8 cellular contexts compared by ENCODE assay signal in genomic region chr17:35808240-35808961, GRCh38. TPM values are rescaled to one million over a fixed set of nuclear protein-coding genes. Genes with fewer than 3 reads are reported as not detected.
A peak's percentile ranks its signal among the peaks of the same experiment; 100 is the strongest.
DNase-seq lines count a peak whose midpoint lies in the region; ATAC-seq and TF ChIP-seq lines count a peak whose summit lies in the region.

No MANE protein-coding gene starts in this region.

- H3K9ac ChIP-seq in BLaER1: peak overlapping the region; percentile 95
- peak overlapping the region; percentile 65; the same call in 1 of the 2 replicates for H3K9ac ChIP-seq in IMR-90 (ENCODE audit: low read depth, low read length)

- peak overlapping the region; percentile 42; the same call in 1 of the 2 replicates for H3K56ac ChIP-seq in IMR-90 (ENCODE audit: extremely low read depth, insufficient read depth, low read length)

- H3K4me2 ChIP-seq in BLaER1 (peak overlapping the region; percentile 99), IMR-90 (ENCODE audit: low read depth, low read length) (peak overlapping the region; percentile 89)

- peaks cover 14% of the 10 kb centered on the region for H3K9me1 ChIP-seq in IMR-90 (ENCODE audit: insufficient read depth, low read length)

- H2AK9ac ChIP-seq in IMR-90 (replicated peaks; ENCODE audit: low read depth, low read length, poor library complexity): peak overlapping the region; percentile 70

- POLR2A ChIA-PET in IMR-90 (lab: Charles Lee; ENCODE audit: unreplicated experiment): interaction anchor here (0.6 to 0.7 kb wide), 2 partner anchors 11 to 20 kb away, joined by 3 to 4 read pairs; no protein-coding TSS in a partner anchor
- POLR2A ChIA-PET in naive thymus-derived CD8-positive, alpha-beta T cell (lab: Charles Lee): interaction anchor here (0.6 to 5.8 kb wide), 22 partner anchors 8 to 847 kb away, joined by 3 to 165 read pairs (median 4); partner anchors contain the start of genes CCT6B, MMP28, PEX12 and RAD51D

- no peaks in the 10 kb centered on the region for H3K9me3 Mint-ChIP-seq in chondrocyte (ENCODE audit: low read depth)
- no peaks in the 10 kb centered on the region for H3K9me3 Mint-ChIP-seq in naive thymus-derived CD8-positive, alpha-beta T cell

- peak overlapping the region; percentile 50 for H2BK120ac ChIP-seq in IMR-90 (ENCODE audit: low read depth, low read length)

- dilution Hi-C loops in IMR-90 (cut with HindIII; ENCODE audit: low sequenced_read_pairs, unreplicated experiment): no loop called here

- peak overlapping the region; percentile 73 for H3K4me3 Mint-ChIP-seq in chondrocyte (ENCODE audit: unreplicated experiment)
- peak overlapping the region; percentile 92 to 99 (median 96) for H3K4me3 Mint-ChIP-seq in naive thymus-derived CD8-positive, alpha-beta T cell

- H3K36me3 Mint-ChIP-seq in chondrocyte (ENCODE audit: low read depth): no peaks in the 10 kb centered on the region
- peaks cover 0 to 15% (median 0%) of the 10 kb centered on the region in 3 donors for H3K36me3 Mint-ChIP-seq in naive thymus-derived CD8-positive, alpha-beta T cell

- H3K9me3 ChIP-seq in BLaER1: no peaks in the 10 kb centered on the region
- no peaks in the 10 kb centered on the region for H3K9me3 ChIP-seq in IMR-90 (ENCODE audit: control insufficient read depth, insufficient read depth, low read length)

- H3K4me3 ChIP-seq in BLaER1: peak overlapping the region; percentile 82
- peak overlapping the region; percentile 83 for H3K4me3 ChIP-seq in IMR-90 (ENCODE audit: insufficient read depth, low read depth, low read length)

- peak overlapping the region; percentile 14; the same call in 1 of the 2 replicates for H3K18ac ChIP-seq in IMR-90 (ENCODE audit: low read depth, low read length)

- H3K27me3 Mint-ChIP-seq in chondrocyte (ENCODE audit: low read depth): no peaks in the 10 kb centered on the region
- H3K27me3 Mint-ChIP-seq in naive thymus-derived CD8-positive, alpha-beta T cell: no peaks in the 10 kb centered on the region

- H3K4me1 ChIP-seq in BLaER1 (peaks cover 55% of the 10 kb centered on the region), IMR-90 (ENCODE audit: control insufficient read depth, insufficient read depth, low read length) (peaks cover 10% of the 10 kb centered on the region)

- H4K91ac ChIP-seq in IMR-90 (ENCODE audit: insufficient read depth, low read depth, low read length): peak overlapping the region; percentile 83

- CTCF ChIA-PET in IMR-90 (lab: Yijun Ruan, JAX): interaction anchor here (0.6 to 1.8 kb wide), 10 partner anchors 10 to 420 kb away, joined by 3 to 18 read pairs (median 4); no protein-coding TSS in a partner anchor

- H3K4ac ChIP-seq in IMR-90 (ENCODE audit: low read depth, low read length): peak overlapping the region; percentile 60

- H3K27ac ChIP-seq in BLaER1 (peak overlapping the region; percentile 98), IMR-90 (ENCODE audit: insufficient read depth, low read length) (peak overlapping the region; percentile 57)

- in situ Hi-C loops in IMR-90 (cut with MboI; ENCODE audit: low sequenced_read_pairs): loop anchor here (5.0 kb wide), 1 partner anchor 46 kb away; the partner anchor contains the start of gene C17orf50

- peak overlapping the region; percentile 33 for H2BK20ac ChIP-seq in IMR-90 (ENCODE audit: low read depth, low read length)

- TF ChIP-seq POLR2A in IMR-90 (IDR thresholded peaks at IDR 0.05; ENCODE audit: low read depth, low read length): no peak

- peak overlapping the region; percentile 8 for H3K23ac ChIP-seq in IMR-90 (ENCODE audit: low read depth, low read length)

- H3K14ac ChIP-seq in IMR-90 (replicated peaks; ENCODE audit: low read depth, low read length): peak overlapping the region; percentile 2

- H4K8ac ChIP-seq in IMR-90 (ENCODE audit: low read depth in 2 of 2, low read length in 2 of 2): peak overlapping the region; percentile 12 to 97

- H2AK5ac ChIP-seq in IMR-90 (ENCODE audit: low read depth, low read length): peak overlapping the region; percentile 62

- ATAC-seq in IMR-90 (ENCODE audit: low read depth) (no peak), HG03378 (IDR thresholded peaks at IDR 0.05; ENCODE audit: unreplicated experiment) (no peak), HG02588 (IDR thresholded peaks at IDR 0.05; ENCODE audit: unreplicated experiment) (no peak), HG03025 (IDR thresholded peaks at IDR 0.05; ENCODE audit: low FRiP score, unreplicated experiment) (no peak)
- ATAC-seq in naive thymus-derived CD8-positive, alpha-beta T cell: no peak

- peaks cover 11% of the 10 kb centered on the region; the same call in 1 of the 2 replicates for H3K36me3 ChIP-seq in BLaER1
- 0 out of 2 replicates have a peak, but pooled peaks cover 2% of the 10 kb centered on the region for H3K36me3 ChIP-seq in IMR-90 (ENCODE audit: control insufficient read depth, insufficient read depth, low read length)

- BruUV-seq in IMR-90 (replicated peaks; lab: Mats Ljungman, UMichigan): no TSS peak

- 59% methylated on average over 7 of the region's 19 CpGs; no CpG with 5 or more reads in 1 of the 2 experiments for WGBS in IMR-90 (ENCODE audit: extremely low coverage in 2 of 2, insufficient read length in 1 of 2), 2 experiments

- no peak for TF ChIP-seq RAD21 in IMR-90 (IDR thresholded peaks at IDR 0.05; ENCODE audit: low read length)

- TF ChIP-seq CTCF in IMR-90 (conservative IDR thresholded peaks at IDR 0.05; ENCODE audit: low read depth, low read length) (no peak), chondrocyte (IDR thresholded peaks at IDR 0.05) (no peak)

- H3K79me1 ChIP-seq in IMR-90 (ENCODE audit: low read depth in 1 of 2, low read length in 2 of 2): peaks cover 0 to 27% of the 10 kb centered on the region in 2 experiments; a peak in 2 of 4 replicates

- peak overlapping the region; percentile 60 for H2BK5ac ChIP-seq in IMR-90 (ENCODE audit: low read depth, low read length, poor library complexity, severe bottlenecking)

- peaks cover 59% of the 10 kb centered on the region for H3K4me1 Mint-ChIP-seq in chondrocyte (ENCODE audit: low read depth)
- peaks cover 32 to 66% (median 56%) of the 10 kb centered on the region in 4 donors for H3K4me1 Mint-ChIP-seq in naive thymus-derived CD8-positive, alpha-beta T cell

- peaks cover 39% of the 10 kb centered on the region for H4K20me1 ChIP-seq in BLaER1
- H4K20me1 ChIP-seq in IMR-90 (ENCODE audit: insufficient read depth, low read length): peaks cover 30% of the 10 kb centered on the region

- H3K27me3 ChIP-seq in BLaER1 (no peaks in the 10 kb centered on the region), IMR-90 (ENCODE audit: control insufficient read depth, insufficient read depth, low read length) (no peaks in the 10 kb centered on the region)

- intact Hi-C loops in IMR-90 (cut with micrococcal nuclease): no loop called here

- DNase-seq in IMR-90 (no peak), chondrocyte (ENCODE audit: low spot score) (no peak), amygdala (lab: John Stamatoyannopoulos, UW) (no peak)
- DNase-seq in naive thymus-derived CD8-positive, alpha-beta T cell: peak in 1 of 10 donors; percentile 8

- H3K27ac Mint-ChIP-seq in chondrocyte (ENCODE audit: unreplicated experiment): peak overlapping the region; percentile 96
- H3K27ac Mint-ChIP-seq in naive thymus-derived CD8-positive, alpha-beta T cell: peak overlapping the region; percentile 92 to 100 (median 98)

- peak overlapping the region; percentile 84 for H2AFZ ChIP-seq in IMR-90 (replicated peaks; ENCODE audit: low read length, poor library complexity)

- H4K5ac ChIP-seq in IMR-90 (ENCODE audit: low read depth, low read length): peak overlapping the region; percentile 45; the same call in 1 of the 2 replicates

- peak overlapping the region; percentile 77 for H2BK15ac ChIP-seq in IMR-90 (ENCODE audit: low read depth, low read length)

TF ChIP-seq in IMR-90, 13 proteins besides CTCF, POLR2A, EP300 and RAD21 (continues in another document):
- no peak for TF ChIP-seq MAZ (IDR thresholded peaks at IDR 0.05; ENCODE audit: borderline replicate concordance, low read depth, low read length)
- no peak for TF ChIP-seq CHD1 (IDR thresholded peaks at IDR 0.05; ENCODE audit: low read depth, low read length)
- no peak for TF ChIP-seq CEBPB (IDR thresholded peaks at IDR 0.05; ENCODE audit: low read depth, low read length)

RNA-seq across cellular contexts. Expression of gene TAF15, which starts 0.9 kb away (rescaled TPM):
- total RNA-seq in IMR-90 (2012; rRNA removed): 46.8 and 47.2 TPM in 2 replicates
- polyA plus RNA-seq in IMR-90 (2012; rRNA removed): 69.8 and 98.0 TPM in 2 replicates
- polyA plus RNA-seq in IMR-90 (2012; cell fraction: cytosol; rRNA removed): 24.8 and 31.2 TPM in 2 replicates
- 16.5 and 67.6 TPM in 2 replicates for polyA plus RNA-seq in IMR-90 (2012; cell fraction: nucleus; rRNA removed; ENCODE audit: low replicate concordance)
- 123 to 168 TPM (median 135 TPM) in 3 replicates for total RNA-seq in chondrocyte
- 100 to 1,000 TPM; 271 TPM for total RNA-seq in naive thymus-derived CD8-positive, alpha-beta T cell
- polyA plus RNA-seq in naive thymus-derived CD8-positive, alpha-beta T cell: 10 to 100 TPM; 15.0 to 20.2 (median 19.9) TPM

RNA-seq across cellular contexts. Expression of gene MMP28, which starts 13.0 kb away (rescaled TPM):
- total RNA-seq in IMR-90 (2012; rRNA removed) (0.18 TPM in 1 of 2 replicates, not detected in the other), chondrocyte (5.1 to 8.6 TPM (median 7.9 TPM) in 3 replicates)
- polyA plus RNA-seq in IMR-90 (2012; rRNA removed): not detected in 2 replicates
- polyA plus RNA-seq in IMR-90 (2012; cell fraction: cytosol; rRNA removed): 0.08 TPM in 1 of 2 replicates, not detected in the other
- polyA plus RNA-seq in IMR-90 (2012; cell fraction: nucleus; rRNA removed; ENCODE audit: low replicate concordance): not detected in 2 replicates
- 10 to 100 TPM; 15.0 to 15.2 TPM for total RNA-seq in naive thymus-derived CD8-positive, alpha-beta T cell
- polyA plus RNA-seq in naive thymus-derived CD8-positive, alpha-beta T cell: 10 to 100 TPM; 10.0 to 30.1 (median 13.4) TPM

RNA-seq across cellular contexts. Expression of gene C17orf50, which starts 47.7 kb away (rescaled TPM):
- total RNA-seq in IMR-90 (2012; rRNA removed) (not detected in 2 replicates), chondrocyte (not detected in 3 replicates)
- polyA plus RNA-seq in IMR-90 (2012; rRNA removed): not detected in 2 replicates
- not detected in 2 replicates for polyA plus RNA-seq in IMR-90 (2012; cell fraction: cytosol; rRNA removed)
- polyA plus RNA-seq in IMR-90 (2012; cell fraction: nucleus; rRNA removed; ENCODE audit: low replicate concordance): not detected in 2 replicates
- total RNA-seq in naive thymus-derived CD8-positive, alpha-beta T cell: under 1 TPM in 1 of 2 experiments, not detected in 1; 0.38 TPM
- 1 to 10 TPM in 1 of 3 donors, under 1 TPM in 2; 0.20 to 2.1 (median 0.67) TPM for polyA plus RNA-seq in naive thymus-derived CD8-positive, alpha-beta T cell

RNA-seq across cellular contexts. Expression of gene GAS2L2, which starts 55.4 kb away (rescaled TPM):
- not detected in 2 replicates for total RNA-seq in IMR-90 (2012; rRNA removed)
- 0.02 and 0.03 TPM in 2 replicates for polyA plus RNA-seq in IMR-90 (2012; rRNA removed)
- polyA plus RNA-seq in IMR-90 (2012; cell fraction: cytosol; rRNA removed): 0.04 TPM in 1 of 2 replicates, not detected in the other
- polyA plus RNA-seq in IMR-90 (2012; cell fraction: nucleus; rRNA removed; ENCODE audit: low replicate concordance): 0.10 and 0.13 TPM in 2 replicates
- total RNA-seq in chondrocyte: not detected in 3 replicates
- under 1 TPM; 0.33 to 0.36 TPM for total RNA-seq in naive thymus-derived CD8-positive, alpha-beta T cell
- not detected for polyA plus RNA-seq in naive thymus-derived CD8-positive, alpha-beta T cell
